ENCODE assay signal across 25 cellular contexts in genomic region chr6:81754906-81755305, GRCh38. TPM values are rescaled to one million over a fixed set of nuclear protein-coding genes. Genes with fewer than 3 reads are reported as not detected.
DNase-seq lines count a peak whose midpoint lies in the region; ATAC-seq, FAIRE-seq and TF ChIP-seq lines count a peak whose summit lies in the region.
"Had no signal": no experiment of that assay in that cellular context is flagged by ENCODE, and none has a peak within 500 bp of the region (broad histone marks: within the 10 kb centered on the region; RNA-seq: fewer than 3 reads in every experiment).

No MANE protein-coding gene starts in this region.

- peaks cover 12% of the 10 kb centered on the region for H3K27me3 Mint-ChIP-seq in neural crest cell (ENCODE audit: low read depth)

- H3K27me3 ChIP-seq in HepG2 (ENCODE audit: control insufficient read depth in 1 of 2, insufficient read depth in 2 of 2, low read length in 2 of 2) = no peaks in the 10 kb centered on the region
- no peaks in the 10 kb centered on the region for H3K27me3 ChIP-seq in right lobe of liver

- BruUV-seq in HepG2 (replicated peaks; lab: Mats Ljungman, UMichigan) = no TSS peak

- ATAC-seq in HepG2 = no peak
- ATAC-seq in right lobe of liver = no peak
- no peak for ATAC-seq in HG02588 (IDR thresholded peaks at IDR 0.05; ENCODE audit: unreplicated experiment)
- ATAC-seq: CD8-positive, alpha-beta T cell; GM12878; PC-3 had no signal

- H3K27ac ChIP-seq in HepG2 (ENCODE audit: extremely low read length, insufficient read depth, low read length) = no peak overlapping the region
- no peak overlapping the region for H3K27ac ChIP-seq in right lobe of liver
- H3K27ac ChIP-seq in VCaP = peak overlapping the region; percentile 80; the same call in 1 of the 2 replicates
- H3K27ac ChIP-seq: C4-2B had no signal

- peaks cover 45% of the 10 kb centered on the region for H3K4me1 ChIP-seq in HepG2 (ENCODE audit: insufficient read depth, low read length)
- peaks cover 0 to under 1% (median 0%) of the 10 kb centered on the region in 4 donors for H3K4me1 ChIP-seq in right lobe of liver

- H3K4me3 Mint-ChIP-seq in neural crest cell = peak overlapping the region; percentile 25
- H3K4me3 Mint-ChIP-seq: CD8-positive, alpha-beta T cell had no signal

- H3K4me3 ChIP-seq in HepG2 (replicated peaks in 1 of 3; ENCODE audit: insufficient read depth in 1 of 3, low read depth in 2 of 3, low read length in 3 of 3) = no peak overlapping the region
- no peak overlapping the region for H3K4me3 ChIP-seq in right lobe of liver
- H3K4me3 ChIP-seq: GM12878 had no signal

- TF ChIP-seq POLR2A in HepG2 (IDR thresholded peaks at IDR 0.05; ENCODE audit: insufficient read depth in 1 of 2, low read depth in 2 of 2, low read length in 2 of 2) = no peak
- TF ChIP-seq POLR2A in right lobe of liver (IDR thresholded peaks at IDR 0.05) = no peak
- no peak for TF ChIP-seq POLR2A in H54 (IDR thresholded peaks at IDR 0.05; ENCODE audit: low read depth, low read length)

- H4K20me1 ChIP-seq in HepG2 (ENCODE audit: insufficient read depth, low read length) = peaks cover 12% of the 10 kb centered on the region

- intact Hi-C loops in HepG2 (cut with micrococcal nuclease; ENCODE audit: unreplicated experiment) (loop anchor here (5.0 to 10.0 kb wide), 5 partner anchors 52 to 422 kb away; no protein-coding TSS in a partner anchor), right lobe of liver (cut with DNase I) (no loop called here)

- CTCF ChIA-PET in HepG2 (lab: Yijun Ruan, JAX; ENCODE audit: low intra/inter-chr PET ratio, low total read pairs) = no interaction called here

- no peaks in the 10 kb centered on the region for H3K36me3 Mint-ChIP-seq in neural crest cell (ENCODE audit: low read depth)

- H3K36me3 ChIP-seq in HepG2 (replicated peaks in 1 of 2; ENCODE audit: control insufficient read depth in 1 of 2, insufficient read depth in 2 of 2, low read length in 2 of 2) (no peaks in the 10 kb centered on the region; a peak in 1 of 5 replicates), right lobe of liver (no peaks in the 10 kb centered on the region)

- TF ChIP-seq RAD21 in HepG2 (CRISPR knock-in tag; IDR thresholded peaks at IDR 0.05) = no peak

- H2AFZ ChIP-seq in HepG2 (ENCODE audit: low read length) = no peak overlapping the region

- H3K4me1 Mint-ChIP-seq in neural crest cell = peaks cover 27% of the 10 kb centered on the region

- FAIRE-seq in HepG2 (lab: Jason Lieb, UNC) (no peak), H54 (lab: Jason Lieb, UNC) (no peak)
- FAIRE-seq: GM12878 had no signal

- H3K27ac Mint-ChIP-seq in neural crest cell (ENCODE audit: unreplicated experiment) = no peak overlapping the region
- H3K27ac Mint-ChIP-seq: B cell; CD8-positive, alpha-beta T cell had no signal

- in situ Hi-C loops in HepG2 (cut with HindIII; ENCODE audit: extremely low pct_ligation_motif_present, low pct_unique_long_range_greater_than_20kb) = loop anchor here (5.0 kb wide), 1 partner anchor 242 kb away; no protein-coding TSS in a partner anchor

- H3K9me3 ChIP-seq in HepG2 (ENCODE audit: low read length) (no peaks in the 10 kb centered on the region), right lobe of liver (no peaks in the 10 kb centered on the region)
- H3K9me3 ChIP-seq: SK-N-SH had no signal

- H3K9me3 Mint-ChIP-seq in neural crest cell = no peaks in the 10 kb centered on the region
- H3K9me3 Mint-ChIP-seq: CD8-positive, alpha-beta T cell had no signal

- no peak overlapping the region for H3K4me2 ChIP-seq in HepG2 (ENCODE audit: low read depth, low read length)

- 98% methylated on average over 6 of the region's 6 CpGs for WGBS in HepG2 (ENCODE audit: low lambda C conversion rate)
- WGBS in right lobe of liver (ENCODE audit: insufficient coverage, low coverage, low lambda C conversion rate, missing lambda C conversion rate) = 84% methylated on average over 6 of the region's 6 CpGs

- TF ChIP-seq CTCF in HepG2 (CRISPR knock-in tag; IDR thresholded peaks at IDR 0.05) = no peak
- TF ChIP-seq CTCF in right lobe of liver (IDR thresholded peaks at IDR 0.05) = no peak
- TF ChIP-seq CTCF in VCaP (conservative IDR thresholded peaks at IDR 0.05) = no peak
- no peak for TF ChIP-seq CTCF in neural crest cell (conservative IDR thresholded peaks at IDR 0.05)

- H3K9ac ChIP-seq in HepG2 (ENCODE audit: insufficient read depth, low read depth, low read length) = no peak overlapping the region
- H3K9ac ChIP-seq: SK-N-SH had no signal

- peaks cover 19% of the 10 kb centered on the region for H3K79me2 ChIP-seq in HepG2 (ENCODE audit: insufficient read depth, low read length)

- DNase-seq in HepG2 (ENCODE audit: low spot score) (no peak), right lobe of liver (no peak), neural crest cell (ENCODE audit: low read depth, low spot score) (no peak), kidney tubule cell (ENCODE audit: low spot score) (no peak), H54 (ENCODE audit: insufficient read length, low spot score) (no peak)
- DNase-seq: CD8-positive, alpha-beta T cell; DMS 273 treated with DMSO at 0.1 percent for 48 hours; DMS79; EL; GDM1; H7; Kasumi-1; NCI-H1105; NCI-H146; NCI-H2029; NCI-H446; NCI-H524 treated with DMSO at 0.1 percent for 48 hours; NK-92 treated with Interleukin-12 subunit alpha and Interleukin-12 subunit beta, amount 100 ng/mL, for 24 hours; PC-3; SK-N-SH had no signal

- TF ChIP-seq EP300 in HepG2 (IDR thresholded peaks at IDR 0.05; ENCODE audit: low read depth in 2 of 2, low read length in 2 of 2) (no peak), HepG2 (CRISPR knock-in tag; IDR thresholded peaks at IDR 0.05; ENCODE audit: borderline replicate concordance) (no peak)

- POLR2A ChIA-PET in HepG2 (lab: Yijun Ruan, JAX) = no interaction called here

TF ChIP-seq in HepG2, 621 proteins besides CTCF, POLR2A, EP300 and RAD21:
- TF ChIP-seq HNRNPK (IDR thresholded peaks at IDR 0.05; ENCODE audit: low read depth, low read length, poor library complexity, severe bottlenecking) (peak; percentile 82), KLF6 (CRISPR knock-in tag; IDR thresholded peaks at IDR 0.05) (no peak), MIXL1 (CRISPR knock-in tag; IDR thresholded peaks at IDR 0.05) (no peak), MEF2D (CRISPR knock-in tag; IDR thresholded peaks at IDR 0.05) (no peak), KDM5A (IDR thresholded peaks at IDR 0.05; ENCODE audit: borderline replicate concordance, low read length) (no peak)

RNA-seq across cellular contexts. Expression of gene TENT5A, which starts 2.4 kb away (rescaled TPM):
- total RNA-seq in HepG2 (2016; rRNA removed; fragmentation: Illumina TruSeq; extraction: Trizol) = 13.8 and 15.4 TPM in 2 replicates
- total RNA-seq in HepG2 (2016; cell fraction: cytosol; rRNA removed; fragmentation: Illumina TruSeq; extraction: Trizol; ENCODE audit: low read depth) = 1.3 TPM in 2 replicates
- total RNA-seq in HepG2 (2016; cell fraction: insoluble cytoplasmic fraction; rRNA removed; fragmentation: Illumina TruSeq; extraction: Trizol) = 13.2 and 14.6 TPM in 2 replicates
- total RNA-seq in HepG2 (2016; cell fraction: membrane; rRNA removed; fragmentation: Illumina TruSeq; extraction: Trizol) = 5.1 and 5.9 TPM in 2 replicates
- total RNA-seq in HepG2 (2016; cell fraction: nucleus; rRNA removed; fragmentation: Illumina TruSeq; extraction: Trizol) = 22.7 and 22.9 TPM in 2 replicates
- polyA plus RNA-seq in HepG2 (2011; rRNA removed) = 4.9 and 8.0 TPM in 2 replicates
- 2.8 and 3.0 TPM in 2 replicates for polyA plus RNA-seq in HepG2 (2011; cell fraction: cytosol; rRNA removed)
- 14.0 and 14.5 TPM in 2 replicates for polyA plus RNA-seq in HepG2 (2011; cell fraction: nucleus; rRNA removed)
- polyA plus RNA-seq in HepG2 (2012) = 4.4 and 5.7 TPM in 2 replicates
- polyA plus RNA-seq in HepG2 (2016; cell fraction: cytosol; fragmentation: Illumina TruSeq; extraction: Trizol; ENCODE audit: low read depth) = 0.22 and 0.33 TPM in 2 replicates
- 7.7 and 8.0 TPM in 2 replicates for polyA plus RNA-seq in HepG2 (2016; cell fraction: insoluble cytoplasmic fraction; fragmentation: Illumina TruSeq; extraction: Trizol; ENCODE audit: low read depth)
- 1.5 and 1.6 TPM in 2 replicates for polyA plus RNA-seq in HepG2 (2016; cell fraction: membrane; fragmentation: Illumina TruSeq; extraction: Trizol; ENCODE audit: low read depth)
- 32.2 and 34.0 TPM in 2 replicates for polyA plus RNA-seq in HepG2 (2016; cell fraction: nucleus; fragmentation: Illumina TruSeq; extraction: Trizol; ENCODE audit: insufficient read depth, low read depth)
- 6.6 and 25.8 TPM in 2 replicates for polyA minus RNA-seq in HepG2 (2011; rRNA and poly(A)+ RNA removed; ENCODE audit: low replicate concordance)
- polyA minus RNA-seq in HepG2 (2011; cell fraction: cytosol; rRNA and poly(A)+ RNA removed) = 6.4 and 7.7 TPM in 2 replicates
- 15.9 and 16.6 TPM in 2 replicates for polyA minus RNA-seq in HepG2 (2011; cell fraction: nucleus; rRNA and poly(A)+ RNA removed)
- total RNA-seq in right lobe of liver = 10 to 100 TPM in 2 of 6 experiments, 1 to 10 TPM in 4; 7.7 to 16.9 (median 9.1) TPM
- total RNA-seq in neural crest cell = 4.5 and 4.6 TPM in 2 replicates
